12 cellular contexts compared by ENCODE assay signal in genomic region chr13:63124863-63125262, GRCh38.
DNase-seq lines count a peak whose midpoint lies in the region; ATAC-seq and TF ChIP-seq lines count a peak whose summit lies in the region.
"Had no signal": no experiment of that assay in that cellular context is flagged by ENCODE, and none has a peak within 500 bp of the region (broad histone marks: within the 10 kb centered on the region; RNA-seq: fewer than 3 reads in every experiment).

No MANE protein-coding gene starts in this region.

- H3K9ac ChIP-seq in mammary epithelial cell (ENCODE audit: insufficient read depth, low read length) (no peak overlapping the region), neural cell (ENCODE audit: low read length) (no peak overlapping the region)
- H3K9ac ChIP-seq: parathyroid adenoma had no signal

- H3K79me2 ChIP-seq in mammary epithelial cell (ENCODE audit: insufficient read depth, low read length) (no peaks in the 10 kb centered on the region), neural cell (replicated peaks; ENCODE audit: insufficient read depth, low read length) (no peaks in the 10 kb centered on the region)
- H3K79me2 ChIP-seq: parathyroid adenoma had no signal

- H3K27me3 ChIP-seq in GM06990 (replicated peaks; ENCODE audit: control insufficient read depth, insufficient read depth, low read length) (no peaks in the 10 kb centered on the region), mammary epithelial cell (ENCODE audit: insufficient read depth, low read length) (no peaks in the 10 kb centered on the region), neural cell (ENCODE audit: insufficient read depth, low read depth, low read length) (no peaks in the 10 kb centered on the region), stomach (no peaks in the 10 kb centered on the region)
- H3K27me3 ChIP-seq: testis had no signal

- ATAC-seq in GM19455 (IDR thresholded peaks at IDR 0.05; ENCODE audit: unreplicated experiment) = no peak
- ATAC-seq: activated CD4-positive, CD25-positive, alpha-beta regulatory T cell treated with anti-CD3 and anti-CD28 coated beads, Interleukin-2, amount 50 U/mL, for 24 hours; K562 had no signal

- DNase-seq in GM06990 (ENCODE audit: extremely low read depth, insufficient read length) = no peak
- peak; percentile 25 for DNase-seq in NCI-H1105 (lab: John Stamatoyannopoulos, UW)
- no peak for DNase-seq in mammary epithelial cell
- DNase-seq in stomach = no peak
- DNase-seq in RPMI8226 = no peak
- DNase-seq in stimulated activated CD4-positive, alpha-beta T cell treated with anti-CD3 and anti-CD28 coated beads, Interleukin-2, amount 100 ng/mL, for 48 hours = no peak
- DNase-seq: testis had no signal

- CTCF ChIA-PET in mammary epithelial cell (lab: Charles Lee; ENCODE audit: low non-redundant PET) = no interaction called here

- TF ChIP-seq POLR2A in stomach (IDR thresholded peaks at IDR 0.05) = no peak

- H3K4me3 ChIP-seq in GM06990 (replicated peaks; ENCODE audit: low read depth, low read length) (no peak overlapping the region), mammary epithelial cell (replicated peaks in 1 of 3; ENCODE audit: insufficient read depth in 1 of 3, low read depth in 2 of 3, low read length in 3 of 3) (no peak overlapping the region), neural cell (ENCODE audit: low read length) (no peak overlapping the region), stomach (no peak overlapping the region)
- H3K4me3 ChIP-seq: K562, testis had no signal

- H3F3A ChIP-seq in neural cell (ENCODE audit: insufficient read depth, low read length, poor library complexity, severe bottlenecking) = no peaks in the 10 kb centered on the region

- WGBS in mammary epithelial cell (ENCODE audit: low coverage, missing lambda C conversion rate) = 0% methylated on average over 1 of the region's 1 CpG
- 11 to 27% (median 22%) methylated on average over 1 of the region's 1 CpG for WGBS in stomach, 5 donors

- H3K9me3 ChIP-seq in mammary epithelial cell (replicated peaks; ENCODE audit: insufficient read depth, low read length) (no peaks in the 10 kb centered on the region), neural cell (ENCODE audit: low read length) (no peaks in the 10 kb centered on the region), stomach (no peaks in the 10 kb centered on the region)
- H3K9me3 ChIP-seq: testis had no signal

- H3K36me3 ChIP-seq in GM06990 (ENCODE audit: control insufficient read depth, insufficient read depth, low read length) = no peaks in the 10 kb centered on the region
- H3K36me3 ChIP-seq in mammary epithelial cell (ENCODE audit: insufficient read depth, low read length) = no peaks in the 10 kb centered on the region
- no peaks in the 10 kb centered on the region for H3K36me3 ChIP-seq in neural cell (ENCODE audit: insufficient read depth, low read length)
- no peaks in the 10 kb centered on the region for H3K36me3 ChIP-seq in stomach

- H2AFZ ChIP-seq in mammary epithelial cell (ENCODE audit: low read depth, low read length) (no peak overlapping the region), neural cell (ENCODE audit: low read depth, low read length) (no peak overlapping the region)
- H2AFZ ChIP-seq: parathyroid adenoma had no signal

- no TSS peak for BruUV-seq in mammary epithelial cell (replicated peaks; lab: Mats Ljungman, UMichigan)

- H3K4me1 ChIP-seq in mammary epithelial cell (ENCODE audit: insufficient read depth, low read length) (no peaks in the 10 kb centered on the region), stomach (no peaks in the 10 kb centered on the region)
- H3K4me1 ChIP-seq: parathyroid adenoma, testis had no signal

- intact Hi-C loops in mammary epithelial cell (cut with micrococcal nuclease) = no loop called here
- intact Hi-C loops in stomach (cut with DNase I; ENCODE audit: low total_unique reads) = no loop called here

- H4K20me1 ChIP-seq in mammary epithelial cell (ENCODE audit: insufficient read depth, low read length) (no peaks in the 10 kb centered on the region), neural cell (ENCODE audit: insufficient read depth) (no peaks in the 10 kb centered on the region)

- TF ChIP-seq RAD21 in neural cell (conservative IDR thresholded peaks at IDR 0.05) = peak; percentile 74

- H3K4me2 ChIP-seq in mammary epithelial cell (ENCODE audit: insufficient read depth, low read depth, low read length) = no peak overlapping the region
- no peak overlapping the region for H3K4me2 ChIP-seq in neural cell (ENCODE audit: low read length)

- no peaks in the 10 kb centered on the region for H3K9me2 ChIP-seq in neural cell (ENCODE audit: insufficient read depth, low read length)

- TF ChIP-seq EP300 in neural cell (conservative IDR thresholded peaks at IDR 0.05; ENCODE audit: poor library complexity, severe bottlenecking) (no peak), stomach (IDR thresholded peaks at IDR 0.05) (no peak)

- H3K27ac ChIP-seq in mammary epithelial cell (ENCODE audit: insufficient read depth, low read depth, low read length) (no peak overlapping the region), neural cell (ENCODE audit: low read length) (no peak overlapping the region), stomach (no peak overlapping the region)
- H3K27ac ChIP-seq: parathyroid adenoma, testis had no signal

- in situ Hi-C loops in mammary epithelial cell (cut with MboI; ENCODE audit: low sequenced_read_pairs in 2 of 2) = loop anchor here in 1 of 2 donors (25.0 kb wide), 1 partner anchor 412 kb away; no protein-coding TSS in a partner anchor

- peak; percentile 23 for TF ChIP-seq CTCF in GM06990 (IDR thresholded peaks at IDR 0.05; ENCODE audit: insufficient read depth, low read length, poor library complexity, severe bottlenecking)
- peak; percentile 19 to 35 for TF ChIP-seq CTCF in mammary epithelial cell (conservative IDR thresholded peaks at IDR 0.05 in 1 of 2, IDR thresholded peaks at IDR 0.05 in 1 of 2; ENCODE audit: extremely low read depth in 1 of 2, insufficient read depth in 1 of 2, low read depth in 1 of 2, low read length in 2 of 2)
- TF ChIP-seq CTCF in neural cell (IDR thresholded peaks at IDR 0.05; ENCODE audit: poor library complexity, severe bottlenecking) = peak; percentile 67
- TF ChIP-seq CTCF in stomach (IDR thresholded peaks at IDR 0.05) = peak in 2 of 7 experiments; percentile 22 to 26

- dilution Hi-C loops in mammary epithelial cell (cut with HindIII; ENCODE audit: low sequenced_read_pairs) = no loop called here

TF ChIP-seq in neural cell, 6 proteins besides CTCF, POLR2A, EP300 and RAD21:
- peak; percentile 71 for TF ChIP-seq SMC3 (conservative IDR thresholded peaks at IDR 0.05; ENCODE audit: poor library complexity)
- TF ChIP-seq MXI1 (conservative IDR thresholded peaks at IDR 0.05; ENCODE audit: poor library complexity, severe bottlenecking) = no peak
